20 cellular contexts compared by ENCODE assay signal in the genomic region with DNA sequence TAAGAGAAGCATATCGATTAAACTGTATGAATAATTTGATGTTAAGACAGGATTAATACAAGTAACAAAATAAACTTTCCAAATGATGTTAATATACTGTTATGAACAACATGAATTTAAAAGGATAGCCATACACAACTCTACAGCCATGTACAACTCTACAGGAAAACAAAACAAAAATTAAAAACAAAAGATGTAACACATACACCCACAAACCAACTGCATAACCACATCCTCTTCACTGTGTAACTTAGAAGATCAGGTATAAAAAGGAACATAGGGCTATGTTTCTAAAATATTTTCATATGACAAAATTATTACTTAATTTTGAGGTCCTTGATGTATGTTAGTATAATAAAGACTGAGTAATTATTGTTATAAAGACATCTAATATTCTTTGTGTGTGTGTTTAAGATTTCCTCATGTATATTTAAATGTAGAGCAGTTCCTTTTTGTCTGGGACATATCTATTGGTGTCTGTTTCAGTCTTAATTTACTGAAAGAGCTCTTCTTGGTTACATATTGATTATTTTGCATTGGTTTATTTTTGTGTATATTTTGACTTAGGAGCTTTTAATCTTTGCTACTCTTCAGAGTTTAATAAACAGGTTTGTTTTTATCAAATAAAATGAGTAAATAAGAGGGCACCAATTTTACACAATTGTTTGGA.
DNase-seq lines count a peak whose midpoint lies in the region; ATAC-seq and FAIRE-seq lines count a peak whose summit lies in the region.
"Had no signal": no experiment of that assay in that cellular context is flagged by ENCODE, and none has a peak within 500 bp of the region (broad histone marks: within the 10 kb centered on the region; RNA-seq: fewer than 3 reads in every experiment).

No MANE protein-coding gene starts in this region.

- H3K9me3 Mint-ChIP-seq in activated CD4-positive, alpha-beta memory T cell treated with anti-CD3 and anti-CD28 coated beads, Interleukin-2, amount 10 ng/mL, durations not matched to agents 7 days and 5 days: peaks cover 16% of the 10 kb centered on the region
- H3K9me3 Mint-ChIP-seq in activated CD4-positive, alpha-beta memory T cell treated with anti-CD3 and anti-CD28 coated beads for 36 hours: peaks cover 29% of the 10 kb centered on the region
- peaks cover 29% of the 10 kb centered on the region for H3K9me3 Mint-ChIP-seq in T-helper 1 cell treated with Interleukin-12 subunit alpha and Interleukin-12 subunit beta and Interleukin-4 antibody, amounts not matched to agents 30 μg/mL and 1 μg/mL, for 36 hours

- H3K4me3 ChIP-seq in small intestine (ENCODE audit: low read depth in 1 of 2, low read length in 2 of 2): no peak overlapping the region
- H3K4me3 ChIP-seq: GM12878, SK-N-MC had no signal

- H3K27me3 Mint-ChIP-seq in activated CD4-positive, alpha-beta memory T cell treated with anti-CD3 and anti-CD28 coated beads, Interleukin-2, amount 10 ng/mL, durations not matched to agents 7 days and 5 days: no peaks in the 10 kb centered on the region
- no peaks in the 10 kb centered on the region for H3K27me3 Mint-ChIP-seq in activated CD4-positive, alpha-beta memory T cell treated with anti-CD3 and anti-CD28 coated beads for 36 hours
- no peaks in the 10 kb centered on the region for H3K27me3 Mint-ChIP-seq in T-helper 1 cell treated with Interleukin-12 subunit alpha and Interleukin-12 subunit beta and Interleukin-4 antibody, amounts not matched to agents 30 μg/mL and 1 μg/mL, for 36 hours (ENCODE audit: low read depth)

- no peaks in the 10 kb centered on the region for H3K27me3 ChIP-seq in small intestine (ENCODE audit: control insufficient read depth in 2 of 2, insufficient read depth in 2 of 2, low read length in 2 of 2)

- H3K4me1 ChIP-seq in small intestine (ENCODE audit: control insufficient read depth in 2 of 2, insufficient read depth in 1 of 2, low read depth in 1 of 2, low read length in 1 of 2): no peaks in the 10 kb centered on the region

- H3K4me3 Mint-ChIP-seq in activated CD4-positive, alpha-beta memory T cell treated with anti-CD3 and anti-CD28 coated beads, Interleukin-2, amount 10 ng/mL, durations not matched to agents 7 days and 5 days: no peak overlapping the region
- no peak overlapping the region for H3K4me3 Mint-ChIP-seq in activated CD4-positive, alpha-beta memory T cell treated with anti-CD3 and anti-CD28 coated beads for 36 hours
- H3K4me3 Mint-ChIP-seq in T-helper 1 cell treated with Interleukin-12 subunit alpha and Interleukin-12 subunit beta and Interleukin-4 antibody, amounts not matched to agents 30 μg/mL and 1 μg/mL, for 36 hours: no peak overlapping the region
- H3K4me3 Mint-ChIP-seq: HFFc6 had no signal

- peaks cover 8% of the 10 kb centered on the region for H3K4me1 Mint-ChIP-seq in activated CD4-positive, alpha-beta memory T cell treated with anti-CD3 and anti-CD28 coated beads, Interleukin-2, amount 10 ng/mL, durations not matched to agents 7 days and 5 days
- no peaks in the 10 kb centered on the region for H3K4me1 Mint-ChIP-seq in activated CD4-positive, alpha-beta memory T cell treated with anti-CD3 and anti-CD28 coated beads for 36 hours (ENCODE audit: low read depth)
- H3K4me1 Mint-ChIP-seq in T-helper 1 cell treated with Interleukin-12 subunit alpha and Interleukin-12 subunit beta and Interleukin-4 antibody, amounts not matched to agents 30 μg/mL and 1 μg/mL, for 36 hours (ENCODE audit: low read depth): peaks cover 5% of the 10 kb centered on the region

- H3K36me3 Mint-ChIP-seq in activated CD4-positive, alpha-beta memory T cell treated with anti-CD3 and anti-CD28 coated beads, Interleukin-2, amount 10 ng/mL, durations not matched to agents 7 days and 5 days (ENCODE audit: low read depth): no peaks in the 10 kb centered on the region
- H3K36me3 Mint-ChIP-seq in activated CD4-positive, alpha-beta memory T cell treated with anti-CD3 and anti-CD28 coated beads for 36 hours: no peaks in the 10 kb centered on the region
- peaks cover 4% of the 10 kb centered on the region for H3K36me3 Mint-ChIP-seq in T-helper 1 cell treated with Interleukin-12 subunit alpha and Interleukin-12 subunit beta and Interleukin-4 antibody, amounts not matched to agents 30 μg/mL and 1 μg/mL, for 36 hours (ENCODE audit: low read depth)

- intact Hi-C loops in activated CD4-positive, alpha-beta memory T cell treated with anti-CD3 and anti-CD28 coated beads for 36 hours (cut with micrococcal nuclease): no loop called here

- WGBS in small intestine, 3 donors: 72 to 75% (median 74%) methylated on average over 1 of the region's 1 CpG

- peak; percentile 68 for ATAC-seq in HG02981 (IDR thresholded peaks at IDR 0.05; ENCODE audit: unreplicated experiment)
- ATAC-seq: GM12878 had no signal

- H3K9me3 ChIP-seq in small intestine (ENCODE audit: control insufficient read depth, low read depth): no peaks in the 10 kb centered on the region

- no peak for DNase-seq in activated CD4-positive, alpha-beta memory T cell treated with anti-CD3 and anti-CD28 coated beads, Interleukin-2, amount 10 ng/mL, durations not matched to agents 7 days and 5 days
- DNase-seq in activated CD4-positive, alpha-beta memory T cell treated with anti-CD3 and anti-CD28 coated beads for 36 hours: no peak
- DNase-seq in small intestine: peak; percentile 3
- no peak for DNase-seq in DMS 273 treated with DMSO at 0.1 percent for 48 hours (lab: John Stamatoyannopoulos, UW)
- DNase-seq in UCSD-AML1 (lab: John Stamatoyannopoulos, UW; ENCODE audit: unreplicated experiment): no peak
- no peak for DNase-seq in AML-193 (lab: John Stamatoyannopoulos, UW)
- DNase-seq: 8988T, GDM1, HFFc6, Karpas-422, NCI-H1417, NCI-H1930, NCI-H526 treated with DMSO at 0.1 percent for 48 hours, Right ventricle myocardium superior had no signal

- no peak for FAIRE-seq in small intestine (lab: Jason Lieb, UNC)
- FAIRE-seq: GM12878, GM18507, H54 had no signal

- H3K36me3 ChIP-seq in small intestine (ENCODE audit: control insufficient read depth in 2 of 2, insufficient read depth in 2 of 2, low read length in 2 of 2): no peaks in the 10 kb centered on the region

- H3K27ac Mint-ChIP-seq in activated CD4-positive, alpha-beta memory T cell treated with anti-CD3 and anti-CD28 coated beads, Interleukin-2, amount 10 ng/mL, durations not matched to agents 7 days and 5 days: peak overlapping the region; percentile 52
- no peak overlapping the region for H3K27ac Mint-ChIP-seq in activated CD4-positive, alpha-beta memory T cell treated with anti-CD3 and anti-CD28 coated beads for 36 hours
- H3K27ac Mint-ChIP-seq in T-helper 1 cell treated with Interleukin-12 subunit alpha and Interleukin-12 subunit beta and Interleukin-4 antibody, amounts not matched to agents 30 μg/mL and 1 μg/mL, for 36 hours: peak overlapping the region; percentile 31
- H3K27ac Mint-ChIP-seq: HFFc6 had no signal

- POLR2A ChIA-PET in activated CD4-positive, alpha-beta memory T cell treated with anti-CD3 and anti-CD28 coated beads, Interleukin-2, amount 10 ng/mL, durations not matched to agents 7 days and 5 days (lab: Charles Lee): no interaction called here
- POLR2A ChIA-PET in activated CD4-positive, alpha-beta memory T cell treated with anti-CD3 and anti-CD28 coated beads for 36 hours (lab: Charles Lee): no interaction called here

- CTCF ChIA-PET in activated CD4-positive, alpha-beta memory T cell treated with anti-CD3 and anti-CD28 coated beads, Interleukin-2, amount 10 ng/mL, durations not matched to agents 7 days and 5 days (lab: Charles Lee): no interaction called here
- CTCF ChIA-PET in activated CD4-positive, alpha-beta memory T cell treated with anti-CD3 and anti-CD28 coated beads for 36 hours (lab: Charles Lee): no interaction called here

- no peak overlapping the region for H3K27ac ChIP-seq in small intestine (ENCODE audit: low read depth in 1 of 2, low read length in 1 of 2)
- H3K27ac ChIP-seq: SK-N-MC had no signal
